8 cellular contexts compared by ENCODE assay signal in genomic region chr19:21505459-21506393, GRCh38. TPM values are rescaled to one million over a fixed set of nuclear protein-coding genes. Genes with fewer than 3 reads are reported as not detected.
DNase-seq lines count a peak whose midpoint lies in the region; ATAC-seq and TF ChIP-seq lines count a peak whose summit lies in the region.

TSS of gene ZNF429 (plus strand) at chr19:21505602. CDS start at chr19:21505772, 170 bp downstream.

- peaks cover 34% of the 10 kb centered on the region for H3K36me3 ChIP-seq in KOPT-K1 (ENCODE audit: insufficient read depth, low read length)
- peaks cover 0 to 10% (median 0%) of the 10 kb centered on the region in 3 experiments for H3K36me3 ChIP-seq in naive thymus-derived CD4-positive, alpha-beta T cell (ENCODE audit: control insufficient read depth in 2 of 3, insufficient read depth in 3 of 3, low read length in 3 of 3)

- ATAC-seq in GM21737 (IDR thresholded peaks at IDR 0.05; ENCODE audit: unreplicated experiment), result peak; percentile 100
- peak; percentile 100 for ATAC-seq in activated T-helper 17 cell treated with anti-CD3 and anti-CD28 coated beads, Interleukin-2, amount 50 U/mL, for 72 hours (replicated peaks)
- peak; percentile 100 for ATAC-seq in naive thymus-derived CD4-positive, alpha-beta T cell
- ATAC-seq in stimulated activated memory B cell treated with anti-CD40 and anti-IgM and Interleukin-4, amounts not matched to agents 10 μg/mL and 1 μg/mL and 100 μg/mL, for 72 hours, result peak; percentile 100

- DNase-seq in DMS79 (lab: John Stamatoyannopoulos, UW), result peak; percentile 95
- peak; percentile 95 for DNase-seq in RKO (ENCODE audit: low spot score)
- DNase-seq in fibroblast of mammary gland (ENCODE audit: low read depth), result peak; percentile 91
- DNase-seq in naive thymus-derived CD4-positive, alpha-beta T cell, result peak; percentile 64 to 94 (median 90)

- H3K27me3 ChIP-seq in naive thymus-derived CD4-positive, alpha-beta T cell (ENCODE audit: control insufficient read depth in 2 of 2, insufficient read depth in 2 of 2, low read length in 2 of 2), result no peaks in the 10 kb centered on the region

- H3K9me3 Mint-ChIP-seq in activated T-helper 17 cell treated with anti-CD3 and anti-CD28 coated beads, Interleukin-2, amount 50 U/mL, for 72 hours, result no peaks in the 10 kb centered on the region
- H3K9me3 Mint-ChIP-seq in naive thymus-derived CD4-positive, alpha-beta T cell, result peaks cover 0 to 34% (median 6%) of the 10 kb centered on the region in 11 donors
- H3K9me3 Mint-ChIP-seq in stimulated activated memory B cell treated with anti-CD40 and anti-IgM and Interleukin-4, amounts not matched to agents 10 μg/mL and 1 μg/mL and 100 μg/mL, for 72 hours, result peaks cover 4% of the 10 kb centered on the region

- peak within 1 kb of the TSS; percentile 80 for H3K4me3 ChIP-seq in fibroblast of mammary gland (ENCODE audit: control insufficient read depth, low read depth, low read length)
- H3K4me3 ChIP-seq in naive thymus-derived CD4-positive, alpha-beta T cell (ENCODE audit: low read length), result peak within 1 kb of the TSS; percentile 100

- CTCF ChIA-PET in naive thymus-derived CD4-positive, alpha-beta T cell (lab: Charles Lee), result interaction anchor here (0.5 to 2.8 kb wide), 10 partner anchors 12 to 1204 kb away, joined by 3 to 16 read pairs (median 5); no protein-coding TSS in a partner anchor

- H3K4me3 Mint-ChIP-seq in activated T-helper 17 cell treated with anti-CD3 and anti-CD28 coated beads, Interleukin-2, amount 50 U/mL, for 72 hours, result peak within 1 kb of the TSS; percentile 99
- peak within 1 kb of the TSS; percentile 97 to 100 (median 100) for H3K4me3 Mint-ChIP-seq in naive thymus-derived CD4-positive, alpha-beta T cell
- H3K4me3 Mint-ChIP-seq in stimulated activated memory B cell treated with anti-CD40 and anti-IgM and Interleukin-4, amounts not matched to agents 10 μg/mL and 1 μg/mL and 100 μg/mL, for 72 hours, result peak within 1 kb of the TSS; percentile 100

- intact Hi-C loops in naive thymus-derived CD4-positive, alpha-beta T cell (cut with micrococcal nuclease), result loop anchor here (1.0 to 10.0 kb wide), 25 partner anchors 21 to 1769 kb away; partner anchors contain the start of genes ZNF100 (in 2 of the 2), ZNF43 (in 2 of the 2), ZNF493 (in 2 of the 2) and ZNF66 (in 2 of the 2)

- POLR2A ChIA-PET in naive thymus-derived CD4-positive, alpha-beta T cell (lab: Charles Lee), result interaction anchor here (0.5 to 2.6 kb wide), 43 partner anchors 9 to 1890 kb away, joined by 3 to 62 read pairs (median 5); partner anchors contain the start of genes ZNF100, ZNF257, ZNF43 and ZNF431

- peak within 1 kb of the TSS; percentile 90 for H3K27ac ChIP-seq in KOPT-K1 (ENCODE audit: low read depth, low read length, poor library complexity, severe bottlenecking)
- peak within 1 kb of the TSS; percentile 94 for H3K27ac ChIP-seq in naive thymus-derived CD4-positive, alpha-beta T cell (ENCODE audit: low read depth, low read length)

- H3K4me1 ChIP-seq in naive thymus-derived CD4-positive, alpha-beta T cell (ENCODE audit: control insufficient read depth in 2 of 2, insufficient read depth in 2 of 2, low read length in 2 of 2), result peaks cover 16 to 27% of the 10 kb centered on the region in 2 donors

- TF ChIP-seq CTCF in fibroblast of mammary gland (conservative IDR thresholded peaks at IDR 0.05; ENCODE audit: control insufficient read depth, insufficient read depth, low read depth, low read length), result no peak

- no peaks in the 10 kb centered on the region for H3K27me3 Mint-ChIP-seq in activated T-helper 17 cell treated with anti-CD3 and anti-CD28 coated beads, Interleukin-2, amount 50 U/mL, for 72 hours
- H3K27me3 Mint-ChIP-seq in naive thymus-derived CD4-positive, alpha-beta T cell, result no peaks in the 10 kb centered on the region
- no peaks in the 10 kb centered on the region for H3K27me3 Mint-ChIP-seq in stimulated activated memory B cell treated with anti-CD40 and anti-IgM and Interleukin-4, amounts not matched to agents 10 μg/mL and 1 μg/mL and 100 μg/mL, for 72 hours

- H3K4me1 Mint-ChIP-seq in activated T-helper 17 cell treated with anti-CD3 and anti-CD28 coated beads, Interleukin-2, amount 50 U/mL, for 72 hours, result peaks cover 11% of the 10 kb centered on the region
- H3K4me1 Mint-ChIP-seq in naive thymus-derived CD4-positive, alpha-beta T cell, result peaks cover 8 to 56% (median 50%) of the 10 kb centered on the region in 7 donors
- H3K4me1 Mint-ChIP-seq in stimulated activated memory B cell treated with anti-CD40 and anti-IgM and Interleukin-4, amounts not matched to agents 10 μg/mL and 1 μg/mL and 100 μg/mL, for 72 hours, result peaks cover 25% of the 10 kb centered on the region

- peak within 1 kb of the TSS; percentile 98 for H3K27ac Mint-ChIP-seq in activated T-helper 17 cell treated with anti-CD3 and anti-CD28 coated beads, Interleukin-2, amount 50 U/mL, for 72 hours
- H3K27ac Mint-ChIP-seq in naive thymus-derived CD4-positive, alpha-beta T cell, result peak within 1 kb of the TSS; percentile 98 to 100 (median 99)
- H3K27ac Mint-ChIP-seq in stimulated activated memory B cell treated with anti-CD40 and anti-IgM and Interleukin-4, amounts not matched to agents 10 μg/mL and 1 μg/mL and 100 μg/mL, for 72 hours, result peak within 1 kb of the TSS; percentile 100

- peaks cover 40% of the 10 kb centered on the region for H3K9me3 ChIP-seq in KOPT-K1 (ENCODE audit: insufficient read depth, low read length, poor library complexity, severe bottlenecking)
- H3K9me3 ChIP-seq in naive thymus-derived CD4-positive, alpha-beta T cell (ENCODE audit: control insufficient read depth in 2 of 3, low read length in 3 of 3), result no peaks in the 10 kb centered on the region

- H3K36me3 Mint-ChIP-seq in activated T-helper 17 cell treated with anti-CD3 and anti-CD28 coated beads, Interleukin-2, amount 50 U/mL, for 72 hours (ENCODE audit: low read depth), result peaks cover 42% of the 10 kb centered on the region
- H3K36me3 Mint-ChIP-seq in naive thymus-derived CD4-positive, alpha-beta T cell, result peaks cover 4 to 40% (median 29%) of the 10 kb centered on the region in 5 donors
- H3K36me3 Mint-ChIP-seq in stimulated activated memory B cell treated with anti-CD40 and anti-IgM and Interleukin-4, amounts not matched to agents 10 μg/mL and 1 μg/mL and 100 μg/mL, for 72 hours, result peaks cover 30% of the 10 kb centered on the region

RNA-seq across cellular contexts. Expression of gene ZNF429, which starts in this region (rescaled TPM):
- 10 to 100 TPM in 1 of 2 donors, 1 to 10 TPM in 1; 6.2 to 15.5 TPM for total RNA-seq in activated T-helper 17 cell treated with anti-CD3 and anti-CD28 coated beads, Interleukin-2, amount 50 U/mL, for 72 hours
- 10 to 100 TPM in 4 of 5 experiments, 1 to 10 TPM in 1; 6.4 to 30.7 (median 25.0) TPM for total RNA-seq in naive thymus-derived CD4-positive, alpha-beta T cell
- 10 to 100 TPM; 36.8 to 37.1 TPM for polyA plus RNA-seq in naive thymus-derived CD4-positive, alpha-beta T cell

Comparison
In these comparisons a context has a peak if more than half of its experiments do, and no peak if none do; other contexts are left out.
1. Peak in every context shown above with its lines: DNase-seq, ATAC-seq, H3K4me3 ChIP-seq and H3K27ac ChIP-seq.